ENCODE assay signal across 11 cellular contexts in the genomic region with DNA sequence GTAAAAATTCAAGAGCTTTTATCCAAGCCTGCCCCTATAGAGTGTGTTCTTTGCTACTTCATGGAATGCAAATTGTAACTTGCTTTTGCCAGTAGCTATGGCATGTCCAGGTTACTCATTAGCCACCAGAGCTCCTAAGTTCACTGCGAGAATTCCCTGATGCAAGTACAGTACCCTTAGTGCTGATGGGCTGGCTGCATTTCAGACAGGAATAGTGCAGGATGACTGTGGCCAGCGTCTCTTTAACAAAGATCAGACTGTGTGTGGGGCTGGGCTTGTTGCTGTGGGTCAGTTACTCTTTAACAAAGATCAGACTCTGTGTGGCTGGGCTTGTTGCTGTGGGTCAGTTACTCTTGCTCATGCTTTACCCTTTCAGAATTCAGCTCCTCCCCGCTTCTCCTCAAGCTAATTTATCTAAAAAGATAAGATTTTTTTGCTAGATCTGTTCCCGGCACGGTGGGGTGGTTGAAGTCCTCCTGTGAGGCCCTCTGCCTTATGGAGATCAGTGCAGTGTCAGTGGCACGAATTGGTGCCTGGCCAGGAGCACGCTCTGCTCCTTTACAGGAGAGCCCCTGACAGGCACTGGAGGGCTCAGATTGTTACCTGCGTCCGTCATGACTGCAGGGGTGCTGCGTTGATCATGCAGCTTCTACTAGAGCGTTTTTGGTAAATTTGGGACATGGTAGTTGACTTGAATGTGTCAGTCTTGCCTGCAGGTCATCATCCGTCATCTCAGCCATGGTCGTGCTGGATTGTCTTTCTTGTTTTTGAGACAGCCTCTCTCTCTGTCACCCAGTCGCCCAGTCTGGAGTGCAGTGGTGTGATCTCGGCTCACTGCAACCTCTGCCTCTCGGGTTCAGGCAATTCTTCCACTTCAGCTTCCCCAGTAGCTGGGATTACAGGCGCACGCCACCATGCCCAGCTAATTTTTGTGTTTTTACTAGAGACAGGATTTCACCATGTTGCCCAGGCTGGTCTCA. TPM values are rescaled to one million over a fixed set of nuclear protein-coding genes. Genes with fewer than 3 reads are reported as not detected.
DNase-seq lines count a peak whose midpoint lies in the region; ATAC-seq and TF ChIP-seq lines count a peak whose summit lies in the region.
"Had no signal": no experiment of that assay in that cellular context is flagged by ENCODE, and none has a peak within 500 bp of the region (broad histone marks: within the 10 kb centered on the region; RNA-seq: fewer than 3 reads in every experiment).

No MANE protein-coding gene starts in this region.

- H3K4me1 Mint-ChIP-seq in activated naive CD8-positive, alpha-beta T cell treated with anti-CD3 and anti-CD28 coated beads, Interleukin-2, amount 10 ng/mL, durations not matched to agents 7 days and 5 days, result peaks cover 12% of the 10 kb centered on the region
- peaks cover 19% of the 10 kb centered on the region for H3K4me1 Mint-ChIP-seq in activated naive CD8-positive, alpha-beta T cell treated with anti-CD3 and anti-CD28 coated beads, Interleukin-2, amount 50 U/mL, for 24 hours
- peaks cover 84% of the 10 kb centered on the region for H3K4me1 Mint-ChIP-seq in dendritic cell treated with granulocyte-macrophage colony-stimulating factor and Interleukin-4, amounts not matched to agents 40 ng/mL and 50 ng/mL, for 4 days (ENCODE audit: low read depth)

- no peaks in the 10 kb centered on the region for H3K27me3 Mint-ChIP-seq in activated naive CD8-positive, alpha-beta T cell treated with anti-CD3 and anti-CD28 coated beads, Interleukin-2, amount 10 ng/mL, durations not matched to agents 7 days and 5 days
- H3K27me3 Mint-ChIP-seq in activated naive CD8-positive, alpha-beta T cell treated with anti-CD3 and anti-CD28 coated beads, Interleukin-2, amount 50 U/mL, for 24 hours, result no peaks in the 10 kb centered on the region
- H3K27me3 Mint-ChIP-seq in dendritic cell treated with granulocyte-macrophage colony-stimulating factor and Interleukin-4, amounts not matched to agents 40 ng/mL and 50 ng/mL, for 4 days, result no peaks in the 10 kb centered on the region

- no peak for TF ChIP-seq CTCF in right lobe of liver (IDR thresholded peaks at IDR 0.05)
- TF ChIP-seq CTCF in transverse colon (IDR thresholded peaks at IDR 0.05), result no peak
- no peak for TF ChIP-seq CTCF in GM13976 (IDR thresholded peaks at IDR 0.05; ENCODE audit: borderline replicate concordance, control extremely low read depth, extremely low read depth, insufficient read depth, missing control alignments)
- TF ChIP-seq CTCF in esophagus squamous epithelium (IDR thresholded peaks at IDR 0.05), result no peak

- H3K36me3 Mint-ChIP-seq in activated naive CD8-positive, alpha-beta T cell treated with anti-CD3 and anti-CD28 coated beads, Interleukin-2, amount 10 ng/mL, durations not matched to agents 7 days and 5 days, result peaks cover 26% of the 10 kb centered on the region
- peaks cover 25% of the 10 kb centered on the region for H3K36me3 Mint-ChIP-seq in activated naive CD8-positive, alpha-beta T cell treated with anti-CD3 and anti-CD28 coated beads, Interleukin-2, amount 50 U/mL, for 24 hours (ENCODE audit: low read depth)
- peaks cover 100% of the 10 kb centered on the region for H3K36me3 Mint-ChIP-seq in dendritic cell treated with granulocyte-macrophage colony-stimulating factor and Interleukin-4, amounts not matched to agents 40 ng/mL and 50 ng/mL, for 4 days (ENCODE audit: low read depth)

- H3K27ac Mint-ChIP-seq in activated naive CD8-positive, alpha-beta T cell treated with anti-CD3 and anti-CD28 coated beads, Interleukin-2, amount 10 ng/mL, durations not matched to agents 7 days and 5 days, result peak overlapping the region; percentile 4
- no peak overlapping the region for H3K27ac Mint-ChIP-seq in activated naive CD8-positive, alpha-beta T cell treated with anti-CD3 and anti-CD28 coated beads, Interleukin-2, amount 50 U/mL, for 24 hours
- peak overlapping the region; percentile 74 for H3K27ac Mint-ChIP-seq in dendritic cell treated with granulocyte-macrophage colony-stimulating factor and Interleukin-4, amounts not matched to agents 40 ng/mL and 50 ng/mL, for 4 days

- H3K9me3 Mint-ChIP-seq in activated naive CD8-positive, alpha-beta T cell treated with anti-CD3 and anti-CD28 coated beads, Interleukin-2, amount 10 ng/mL, durations not matched to agents 7 days and 5 days, result peaks cover 11% of the 10 kb centered on the region
- peaks cover 10% of the 10 kb centered on the region for H3K9me3 Mint-ChIP-seq in activated naive CD8-positive, alpha-beta T cell treated with anti-CD3 and anti-CD28 coated beads, Interleukin-2, amount 50 U/mL, for 24 hours
- peaks cover 6% of the 10 kb centered on the region for H3K9me3 Mint-ChIP-seq in dendritic cell treated with granulocyte-macrophage colony-stimulating factor and Interleukin-4, amounts not matched to agents 40 ng/mL and 50 ng/mL, for 4 days

- no peak for DNase-seq in activated naive CD8-positive, alpha-beta T cell treated with anti-CD3 and anti-CD28 coated beads, Interleukin-2, amount 10 ng/mL, durations not matched to agents 7 days and 5 days
- no peak for DNase-seq in activated naive CD8-positive, alpha-beta T cell treated with anti-CD3 and anti-CD28 coated beads, Interleukin-2, amount 50 U/mL, for 24 hours
- DNase-seq in right lobe of liver, result peak; percentile 75 to 94 (median 84)
- peak; percentile 73 for DNase-seq in transverse colon
- DNase-seq in GM13976 (ENCODE audit: low spot score), result no peak
- no peak for DNase-seq in esophagus squamous epithelium (lab: John Stamatoyannopoulos, UW)
- no peak for DNase-seq in T-helper 1 cell
- DNase-seq: activated CD4-positive, alpha-beta T cell treated with anti-CD3 and anti-CD28 coated beads for 4 hours; PC-3; retina had no signal

- POLR2A ChIA-PET in activated naive CD8-positive, alpha-beta T cell treated with anti-CD3 and anti-CD28 coated beads, Interleukin-2, amount 10 ng/mL, durations not matched to agents 7 days and 5 days (lab: Charles Lee), result no interaction called here

- H3K27me3 ChIP-seq in right lobe of liver (no peaks in the 10 kb centered on the region), transverse colon (no peaks in the 10 kb centered on the region), esophagus squamous epithelium (no peaks in the 10 kb centered on the region)

- H3K9me3 ChIP-seq in right lobe of liver (no peaks in the 10 kb centered on the region), transverse colon (peaks cover 0 to 6% of the 10 kb centered on the region in 2 donors), esophagus squamous epithelium (peaks cover 0 to 12% (median 6%) of the 10 kb centered on the region in 3 donors)

- H3K27ac ChIP-seq in right lobe of liver, result peak overlapping the region; percentile 21 to 86 (median 60)
- peak overlapping the region; percentile 70 to 85 (median 80) for H3K27ac ChIP-seq in transverse colon
- no peak overlapping the region for H3K27ac ChIP-seq in esophagus squamous epithelium

- H3K4me1 ChIP-seq in right lobe of liver (peaks cover 0 to 47% (median 19%) of the 10 kb centered on the region in 4 donors), transverse colon (peaks cover 27 to 56% (median 39%) of the 10 kb centered on the region in 4 donors), esophagus squamous epithelium (peaks cover 16 to 59% (median 22%) of the 10 kb centered on the region in 3 donors)

- peak overlapping the region in 2 of 3 donors; percentile 35 to 38 for H3K4me3 ChIP-seq in right lobe of liver
- H3K4me3 ChIP-seq in transverse colon, result peak overlapping the region in 1 of 4 donors; percentile 13
- no peak overlapping the region for H3K4me3 ChIP-seq in esophagus squamous epithelium

- 17% methylated on average over 8 of the region's 18 CpGs for WGBS in right lobe of liver (ENCODE audit: insufficient coverage, low coverage, low lambda C conversion rate, missing lambda C conversion rate)
- 53 to 54% methylated on average over 9 to 18 of the region's 18 CpGs for WGBS in transverse colon (ENCODE audit: low coverage in 1 of 2), 2 donors
- 83 to 84% methylated on average over 17 to 18 of the region's 18 CpGs for WGBS in esophagus squamous epithelium, 2 donors

- in situ Hi-C loops in transverse colon (cut with MboI; ENCODE audit: low pct_ligation_motif_present in 1 of 4, low pct_unique_long_range_greater_than_20kb in 1 of 4, low sequenced_read_pairs in 3 of 4) (no loop called here), GM13976 (cut with MboI; ENCODE audit: low sequenced_read_pairs, unreplicated experiment) (no loop called here)

- no peak for TF ChIP-seq EP300 in transverse colon (IDR thresholded peaks at IDR 0.05; ENCODE audit: low read depth)

- intact Hi-C loops in dendritic cell treated with granulocyte-macrophage colony-stimulating factor and Interleukin-4, amounts not matched to agents 40 ng/mL and 50 ng/mL, for 4 days (cut with micrococcal nuclease), result no loop called here
- intact Hi-C loops in right lobe of liver (cut with DNase I) (no loop called here), transverse colon (cut with DNase I; ENCODE audit: low total_unique reads) (no loop called here), esophagus squamous epithelium (cut with DNase I) (no loop called here)

- no peak for ATAC-seq in activated naive CD8-positive, alpha-beta T cell treated with anti-CD3 and anti-CD28 coated beads, Interleukin-2, amount 10 ng/mL, durations not matched to agents 7 days and 5 days (ENCODE audit: low read depth)
- no peak for ATAC-seq in activated naive CD8-positive, alpha-beta T cell treated with anti-CD3 and anti-CD28 coated beads, Interleukin-2, amount 50 U/mL, for 24 hours
- peak; percentile 88 to 94 (median 91) for ATAC-seq in right lobe of liver
- ATAC-seq: PC-3 had no signal

- H3K36me3 ChIP-seq in right lobe of liver, result peaks cover 0 to 3% (median 0%) of the 10 kb centered on the region in 4 donors
- peaks cover 0 to 7% (median 0%) of the 10 kb centered on the region in 4 donors for H3K36me3 ChIP-seq in transverse colon
- peaks cover 0 to 25% (median 15%) of the 10 kb centered on the region in 3 donors for H3K36me3 ChIP-seq in esophagus squamous epithelium

- peak; percentile 49 for TF ChIP-seq POLR2A in right lobe of liver (IDR thresholded peaks at IDR 0.05)
- no peak for TF ChIP-seq POLR2A in transverse colon (IDR thresholded peaks at IDR 0.05)
- TF ChIP-seq POLR2A in esophagus squamous epithelium (IDR thresholded peaks at IDR 0.05), result no peak

- no peak overlapping the region for H3K4me3 Mint-ChIP-seq in activated naive CD8-positive, alpha-beta T cell treated with anti-CD3 and anti-CD28 coated beads, Interleukin-2, amount 10 ng/mL, durations not matched to agents 7 days and 5 days
- H3K4me3 Mint-ChIP-seq in activated naive CD8-positive, alpha-beta T cell treated with anti-CD3 and anti-CD28 coated beads, Interleukin-2, amount 50 U/mL, for 24 hours, result no peak overlapping the region
- H3K4me3 Mint-ChIP-seq in dendritic cell treated with granulocyte-macrophage colony-stimulating factor and Interleukin-4, amounts not matched to agents 40 ng/mL and 50 ng/mL, for 4 days, result no peak overlapping the region

RNA-seq across cellular contexts. Expression of a gene that starts 27.0 kb away (rescaled TPM):
- total RNA-seq in activated naive CD8-positive, alpha-beta T cell treated with anti-CD3 and anti-CD28 coated beads, Interleukin-2, amount 10 ng/mL, durations not matched to agents 7 days and 5 days, result 10 to 100 TPM; 49.1 to 52.1 TPM
- total RNA-seq in right lobe of liver, result 10 to 100 TPM; 41.4 to 66.7 (median 53.8) TPM
- 100 to 1,000 TPM in 2 of 4 donors, 10 to 100 TPM in 2; 70.5 to 130 (median 102) TPM for total RNA-seq in transverse colon
- total RNA-seq in esophagus squamous epithelium, result 10 to 100 TPM; 19.8 to 48.6 (median 28.5) TPM

RNA-seq across cellular contexts. Expression of a gene that starts 42.1 kb away (rescaled TPM):
- total RNA-seq in activated naive CD8-positive, alpha-beta T cell treated with anti-CD3 and anti-CD28 coated beads, Interleukin-2, amount 10 ng/mL, durations not matched to agents 7 days and 5 days, result 10 to 100 TPM; 39.7 to 47.9 TPM
- total RNA-seq in right lobe of liver, result 100 to 1,000 TPM in 1 of 6 experiments, 10 to 100 TPM in 5; 61.1 to 157 (median 78.7) TPM
- 10 to 100 TPM; 15.3 to 58.2 (median 41.4) TPM for total RNA-seq in transverse colon
- 10 to 100 TPM; 58.2 to 63.4 (median 61.3) TPM for total RNA-seq in esophagus squamous epithelium

Comparison
In these comparisons a context has a peak if more than half of its experiments do, and no peak if none do; other contexts are left out.
1. ATAC-seq: peak in right lobe of liver (4 of 4); none in activated naive CD8-positive, alpha-beta T cell treated with anti-CD3 and anti-CD28 coated beads, Interleukin-2, amount 10 ng/mL, durations not matched to agents 7 days and 5 days (single experiment) and activated naive CD8-positive, alpha-beta T cell treated with anti-CD3 and anti-CD28 coated beads, Interleukin-2, amount 50 U/mL, for 24 hours (single experiment).
2. DNase-seq: peak in right lobe of liver (3 of 3) and transverse colon (single experiment); none in activated naive CD8-positive, alpha-beta T cell treated with anti-CD3 and anti-CD28 coated beads, Interleukin-2, amount 10 ng/mL, durations not matched to agents 7 days and 5 days (single experiment), activated naive CD8-positive, alpha-beta T cell treated with anti-CD3 and anti-CD28 coated beads, Interleukin-2, amount 50 U/mL, for 24 hours (single experiment), GM13976 (single experiment), esophagus squamous epithelium (single experiment) and T-helper 1 cell (0 of 5).
3. H3K27ac ChIP-seq: peak in right lobe of liver (3 of 3) and transverse colon (4 of 4); none in esophagus squamous epithelium (0 of 4).
4. H3K4me3 ChIP-seq: peak in right lobe of liver (2 of 3); none in esophagus squamous epithelium (0 of 4).